Comparison of ENCODE assay signal across 8 cellular contexts in genomic region chr6:166907373-166907841, GRCh38. TPM values are rescaled to one million over a fixed set of nuclear protein-coding genes. Genes with fewer than 3 reads are reported as not detected.
DNase-seq lines count a peak whose midpoint lies in the region; ATAC-seq, FAIRE-seq and TF ChIP-seq lines count a peak whose summit lies in the region.

No MANE protein-coding gene starts in this region.

- peak; percentile 53 for DNase-seq in GM12878 (ENCODE audit: low read depth, low spot score)
- DNase-seq in aorta = no peak
- DNase-seq in NCI-H2029 (lab: John Stamatoyannopoulos, UW) = no peak
- no peak for DNase-seq in hypothalamus (lab: John Stamatoyannopoulos, UW)
- DNase-seq in occipital lobe (lab: John Stamatoyannopoulos, UW) = no peak

- H3K27me3 ChIP-seq in GM12878 (replicated peaks in 1 of 2; ENCODE audit: control insufficient read depth in 2 of 2, insufficient read depth in 2 of 2, low read length in 1 of 2) = no peaks in the 10 kb centered on the region
- H3K27me3 ChIP-seq in aorta (ENCODE audit: control insufficient read depth in 1 of 2, insufficient read depth in 2 of 2, low read length in 1 of 2) = no peaks in the 10 kb centered on the region

- no peaks in the 10 kb centered on the region for H4K20me1 ChIP-seq in GM12878 (ENCODE audit: control insufficient read depth, insufficient read depth)

- peak overlapping the region; percentile 64 for H3K4me2 ChIP-seq in GM12878 (ENCODE audit: control insufficient read depth, insufficient read depth)

- no peaks in the 10 kb centered on the region for H3K79me2 ChIP-seq in GM12878 (ENCODE audit: control insufficient read depth, insufficient read depth, low read length)

- TF ChIP-seq POLR2A in GM18505 (IDR thresholded peaks at IDR 0.05; ENCODE audit: borderline replicate concordance, extremely low read depth, insufficient read depth, insufficient read length) (no peak), GM12878 (IDR thresholded peaks at IDR 0.05; ENCODE audit: low read depth, low read length) (0 out of 2 replicates have a peak, but pooled peaks have one; percentile 45)

- intact Hi-C loops in GM12878 (cut with micrococcal nuclease; ENCODE audit: unreplicated experiment) = no loop called here
- intact Hi-C loops in aorta (cut with DNase I) = no loop called here

- in situ Hi-C loops in GM12878 (cut with MboI) = no loop called here

- CTCF ChIA-PET in GM12878 (lab: Yijun Ruan, JAX) = interaction anchor here (1.3 to 1.9 kb wide), 4 partner anchors 11 to 234 kb away, joined by 3 to 10 read pairs (median 4); no protein-coding TSS in a partner anchor

- H3K36me3 ChIP-seq in GM12878 (ENCODE audit: control insufficient read depth in 2 of 2, insufficient read depth in 2 of 2, low read length in 1 of 2) (no peaks in the 10 kb centered on the region), aorta (ENCODE audit: control insufficient read depth in 1 of 2, insufficient read depth in 2 of 2, low read length in 1 of 2) (no peaks in the 10 kb centered on the region)

- no peak for TF ChIP-seq CTCF in GM12878 (IDR thresholded peaks at IDR 0.05 in 2 of 3, conservative IDR thresholded peaks at IDR 0.05 in 1 of 3; ENCODE audit: control insufficient read depth in 2 of 3, extremely low read depth in 1 of 3, insufficient read depth in 1 of 3, low read depth in 3 of 3, low read length in 3 of 3)

- FAIRE-seq in GM12878 (lab: Jason Lieb, UNC) = peak; percentile 35

- TF ChIP-seq RAD21 in GM12878 (IDR thresholded peaks at IDR 0.05; ENCODE audit: insufficient read depth, low read depth, low read length) = no peak

- SMC1A ChIA-PET in GM12878 (lab: Charles Lee; ENCODE audit: uncharacterized antibody, unreplicated experiment) = interaction anchor here (1.6 kb wide), 1 partner anchor 83 kb away, joined by 5 read pairs; no protein-coding TSS in a partner anchor

- H3K9me3 ChIP-seq in GM12878 (replicated peaks; ENCODE audit: control insufficient read depth, insufficient read depth, low read length) = no peaks in the 10 kb centered on the region
- no peaks in the 10 kb centered on the region for H3K9me3 ChIP-seq in aorta (ENCODE audit: control insufficient read depth, low read length)

- H3K4me3 ChIP-seq in GM12878 (no peak overlapping the region), aorta (ENCODE audit: low read length in 2 of 2) (no peak overlapping the region)

- H3K4me1 ChIP-seq in GM12878 (ENCODE audit: control insufficient read depth, insufficient read depth, low read length) = peaks cover 24% of the 10 kb centered on the region
- no peaks in the 10 kb centered on the region for H3K4me1 ChIP-seq in aorta (ENCODE audit: control insufficient read depth in 1 of 2, insufficient read depth in 2 of 2, low read length in 2 of 2)

- 11% methylated on average over 8 of the region's 8 CpGs for WGBS in GM12878 (ENCODE audit: insufficient coverage, insufficient replicate concordance, low lambda C conversion rate, missing lambda C conversion rate)
- 88 to 92% methylated on average over 8 of the region's 8 CpGs for WGBS in aorta, 2 donors

- no TSS peak for BruUV-seq in GM12878 (replicated peaks; lab: Mats Ljungman, UMichigan)

- POLR2A ChIA-PET in GM12878 (lab: Charles Lee) = no interaction called here

- RAD21 ChIA-PET in GM12878 (lab: Charles Lee; ENCODE audit: unreplicated experiment) = interaction anchor here (0.9 to 1.6 kb wide), 2 partner anchors 43 to 44 kb away, joined by 3 read pairs; no protein-coding TSS in a partner anchor

- no peak overlapping the region for H3K9ac ChIP-seq in GM12878 (ENCODE audit: control insufficient read depth, insufficient read depth, low read length)

- TF ChIP-seq EP300 in GM12878 (IDR thresholded peaks at IDR 0.05; ENCODE audit: borderline replicate concordance in 1 of 2, control insufficient read depth in 1 of 2, low read depth in 2 of 2, low read length in 2 of 2) = no peak

- H3K27ac ChIP-seq in GM12878 (ENCODE audit: control insufficient read depth, insufficient read depth) (peak overlapping the region; percentile 49), aorta (ENCODE audit: low read depth in 1 of 2, low read length in 2 of 2) (no peak overlapping the region)

- peak overlapping the region; percentile 46 for H2AFZ ChIP-seq in GM12878 (ENCODE audit: control insufficient read depth, low read depth, low read length)

- ATAC-seq in GM18505 (IDR thresholded peaks at IDR 0.05; ENCODE audit: unreplicated experiment) (peak; percentile 79), GM21367 (IDR thresholded peaks at IDR 0.05; ENCODE audit: unreplicated experiment) (peak; percentile 87), HG03378 (IDR thresholded peaks at IDR 0.05; ENCODE audit: unreplicated experiment) (peak; percentile 89), GM12878 (peak; percentile 91), aorta (ENCODE audit: low FRiP score) (no peak)

TF ChIP-seq in GM12878, 131 proteins besides CTCF, POLR2A, EP300 and RAD21 (continues in another document):
- TF ChIP-seq MEF2B (IDR thresholded peaks at IDR 0.05; ENCODE audit: partially characterized antibody, poor library complexity, severe bottlenecking) = peak; percentile 16
- TF ChIP-seq SPI1 (IDR thresholded peaks at IDR 0.05; ENCODE audit: borderline replicate concordance, insufficient read depth, low read depth, low read length) = peak; percentile 74
- TF ChIP-seq RUNX3 (IDR thresholded peaks at IDR 0.05; ENCODE audit: low read length) = peak; percentile 87
- peak; percentile 77; the same call in 1 of the 2 replicates for TF ChIP-seq TCF7 (IDR thresholded peaks at IDR 0.05; ENCODE audit: borderline replicate concordance)
- no peak for TF ChIP-seq NR2F1 (conservative IDR thresholded peaks at IDR 0.05)
- TF ChIP-seq TAF1 (IDR thresholded peaks at IDR 0.05; ENCODE audit: borderline replicate concordance, low read depth, low read length) = peak; percentile 77
- no peak for TF ChIP-seq ZBED1 (IDR thresholded peaks at IDR 0.05; ENCODE audit: borderline replicate concordance)
- 0 out of 2 replicates have a peak, but pooled peaks have one; percentile 67 for TF ChIP-seq MEF2A (IDR thresholded peaks at IDR 0.05; ENCODE audit: insufficient read depth, low read depth, low read length)
- 0 out of 2 replicates have a peak, but pooled peaks have one; percentile 50 for TF ChIP-seq MTA3 (IDR thresholded peaks at IDR 0.05; ENCODE audit: borderline replicate concordance, low read length)
- no peak for TF ChIP-seq JUND (IDR thresholded peaks at IDR 0.05; ENCODE audit: low read depth, low read length)
- 0 out of 2 replicates have a peak, but pooled peaks have one; percentile 43 for TF ChIP-seq CREB1 (IDR thresholded peaks at IDR 0.05; ENCODE audit: low read depth)
- no peak for TF ChIP-seq KDM1A (IDR thresholded peaks at IDR 0.05; ENCODE audit: borderline replicate concordance)
- 0 out of 2 replicates have a peak, but pooled peaks have one; percentile 15 for TF ChIP-seq ATF7 (IDR thresholded peaks at IDR 0.05; ENCODE audit: low read depth)
- TF ChIP-seq CBX5 (IDR thresholded peaks at IDR 0.05; ENCODE audit: low read depth) = 0 out of 2 replicates have a peak, but pooled peaks have one; percentile 36
- 0 out of 3 replicates have a peak, but pooled peaks have one; percentile 57 for TF ChIP-seq POU2F2 (IDR thresholded peaks at IDR 0.05; ENCODE audit: borderline replicate concordance, low read depth, low read length)
- TF ChIP-seq, protein P1, sequence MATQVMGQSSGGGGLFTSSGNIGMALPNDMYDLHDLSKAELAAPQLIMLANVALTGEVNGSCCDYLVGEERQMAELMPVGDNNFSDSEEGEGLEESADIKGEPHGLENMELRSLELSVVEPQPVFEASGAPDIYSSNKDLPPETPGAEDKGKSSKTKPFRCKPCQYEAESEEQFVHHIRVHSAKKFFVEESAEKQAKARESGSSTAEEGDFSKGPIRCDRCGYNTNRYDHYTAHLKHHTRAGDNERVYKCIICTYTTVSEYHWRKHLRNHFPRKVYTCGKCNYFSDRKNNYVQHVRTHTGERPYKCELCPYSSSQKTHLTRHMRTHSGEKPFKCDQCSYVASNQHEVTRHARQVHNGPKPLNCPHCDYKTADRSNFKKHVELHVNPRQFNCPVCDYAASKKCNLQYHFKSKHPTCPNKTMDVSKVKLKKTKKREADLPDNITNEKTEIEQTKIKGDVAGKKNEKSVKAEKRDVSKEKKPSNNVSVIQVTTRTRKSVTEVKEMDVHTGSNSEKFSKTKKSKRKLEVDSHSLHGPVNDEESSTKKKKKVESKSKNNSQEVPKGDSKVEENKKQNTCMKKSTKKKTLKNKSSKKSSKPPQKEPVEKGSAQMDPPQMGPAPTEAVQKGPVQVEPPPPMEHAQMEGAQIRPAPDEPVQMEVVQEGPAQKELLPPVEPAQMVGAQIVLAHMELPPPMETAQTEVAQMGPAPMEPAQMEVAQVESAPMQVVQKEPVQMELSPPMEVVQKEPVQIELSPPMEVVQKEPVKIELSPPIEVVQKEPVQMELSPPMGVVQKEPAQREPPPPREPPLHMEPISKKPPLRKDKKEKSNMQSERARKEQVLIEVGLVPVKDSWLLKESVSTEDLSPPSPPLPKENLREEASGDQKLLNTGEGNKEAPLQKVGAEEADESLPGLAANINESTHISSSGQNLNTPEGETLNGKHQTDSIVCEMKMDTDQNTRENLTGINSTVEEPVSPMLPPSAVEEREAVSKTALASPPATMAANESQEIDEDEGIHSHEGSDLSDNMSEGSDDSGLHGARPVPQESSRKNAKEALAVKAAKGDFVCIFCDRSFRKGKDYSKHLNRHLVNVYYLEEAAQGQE (IDR thresholded peaks at IDR 0.05; ENCODE audit: low read depth, low read length) = no peak
- 0 out of 2 replicates have a peak, but pooled peaks have one; percentile 13 for TF ChIP-seq ZNF24 (IDR thresholded peaks at IDR 0.05)

RNA-seq across cellular contexts. Expression of gene RNASET2, which starts 48.9 kb away (rescaled TPM):
- 778 and 864 TPM in 2 replicates for total RNA-seq in GM12878 (2013; cell fraction: nucleolus; rRNA removed)
- total RNA-seq in GM12878 (2014; rRNA removed) (76.4 and 78.7 TPM in 2 replicates), GM12878 (2014; rRNA removed; fragmentation: Illumina TruSeq; extraction: Trizol) (40.3 and 41.7 TPM in 2 replicates), GM12878 (2021) (62.1 and 62.9 TPM in 2 replicates), aorta (10 to 100 TPM; 23.3 to 64.8 TPM), occipital lobe (20.9 TPM)
- polyA plus RNA-seq in GM12878 (2011; ENCODE audit: low read depth) = 161 TPM
- polyA plus RNA-seq in GM12878 (2011; rRNA removed) (219 and 225 TPM in 2 replicates), GM12878 (2014; fragmentation: Illumina TruSeq; extraction: Trizol) (42.6 and 48.4 TPM in 2 replicates), GM12878 (2014; fragmentation: Nextera tagmentation; extraction: Ambion mirVana) (10 to 100 TPM in 1 of 2 experiments, 1 to 10 TPM in 1; 5.5 to 17.8 TPM), GM12878 (2014; rRNA removed) (72.0 and 83.6 TPM in 2 replicates), GM12878 (2016; fragmentation: Nextera tagmentation; extraction: Ambion mirVana) (10 to 100 TPM; 42.7 to 51.9 TPM), aorta (10 to 100 TPM; 26.8 to 42.1 TPM)
- 185 and 191 TPM in 2 replicates for polyA plus RNA-seq in GM12878 (2011; cell fraction: cytosol; rRNA removed)
- 230 and 250 TPM in 2 replicates for polyA plus RNA-seq in GM12878 (2011; cell fraction: nucleus; rRNA removed)
- 229 and 240 TPM in 2 replicates for polyA plus RNA-seq in GM12878 (2012)
- 130 and 135 TPM in 2 replicates for polyA minus RNA-seq in GM12878 (2011; rRNA and poly(A)+ RNA removed)
- 49.0 and 51.5 TPM in 2 replicates for polyA minus RNA-seq in GM12878 (2011; cell fraction: cytosol; rRNA and poly(A)+ RNA removed)
- 54.8 and 76.5 TPM in 2 replicates for polyA minus RNA-seq in GM12878 (2011; cell fraction: nucleus; rRNA and poly(A)+ RNA removed)
